ENCODE assay signal across 33 cellular contexts in the genomic region with DNA sequence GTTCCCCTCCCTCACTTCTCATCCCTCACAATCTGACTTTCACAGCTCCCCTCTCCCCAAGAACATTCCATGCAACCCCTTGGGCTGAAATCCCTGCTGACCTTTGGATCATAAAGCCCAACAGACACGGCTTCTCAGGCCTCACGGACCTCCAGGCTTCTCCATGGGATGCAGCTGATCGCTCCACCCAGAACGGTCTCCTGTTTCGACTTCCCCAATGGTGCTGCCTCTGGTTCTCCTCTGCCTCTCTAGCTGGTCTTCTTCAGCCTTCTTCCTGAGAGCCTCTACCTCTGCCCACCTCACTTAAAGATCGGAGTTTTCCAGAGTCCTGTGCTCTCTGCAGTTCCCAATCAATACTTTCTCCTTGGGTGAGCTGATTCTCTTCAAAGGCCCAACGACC. TPM values are rescaled to one million over a fixed set of nuclear protein-coding genes. Genes with fewer than 3 reads are reported as not detected.
"Had no signal": no experiment of that assay in that cellular context is flagged by ENCODE, and none has a peak within 500 bp of the region (broad histone marks: within the 10 kb centered on the region; RNA-seq: fewer than 3 reads in every experiment).

No MANE protein-coding gene starts in this region.

- H2AFZ ChIP-seq: neural progenitor cell had no signal

- H3K9me3 ChIP-seq: left lung, ovary, prostate gland, stomach, testis, thyroid gland, transverse colon, upper lobe of left lung, vagina had no signal

- H3K27ac ChIP-seq: left lung, neural progenitor cell, ovary, prostate gland, skin epidermis, stomach, testis, thyroid gland, transverse colon, upper lobe of left lung, vagina had no signal

- H3K4me1 ChIP-seq: left lung, prostate gland, stomach, testis, thyroid gland, transverse colon, upper lobe of left lung, vagina had no signal

- H3K27me3 Mint-ChIP-seq: stimulated activated naive B cell treated with anti-CD40 and anti-IgM and Interleukin-4, amounts not matched to agents 10 μg/mL and 1 μg/mL and 100 μg/mL, for 72 hours had no signal

- H3K9ac ChIP-seq: neural progenitor cell had no signal

- H3K27ac Mint-ChIP-seq: mesothelial cell of epicardium; naive B cell; natural killer cell; nephron progenitor cell; neural progenitor cell; stimulated activated naive B cell treated with anti-CD40 and anti-IgM and Interleukin-4, amounts not matched to agents 10 μg/mL and 1 μg/mL and 100 μg/mL, for 72 hours had no signal

- ATAC-seq: left colon; left lung; natural killer cell; right cardiac atrium; sciatic nerve; stimulated activated naive B cell treated with anti-CD40 and anti-IgM and Interleukin-4, amounts not matched to agents 10 μg/mL and 1 μg/mL and 100 μg/mL, for 72 hours; stimulated activated naive CD8-positive, alpha-beta T cell treated with anti-CD3 and anti-CD28 coated beads, Interleukin-15, Interleukin-2, amounts not matched to agents 100 U/mL and 50 U/mL, for 24 hours had no signal

- H3K4me3 ChIP-seq: left lung, lung, neural progenitor cell, ovary, prostate gland, skin epidermis, stomach, testis, thyroid gland, transverse colon, upper lobe of left lung, vagina had no signal

- H3K36me3 ChIP-seq: left lung, neural progenitor cell, ovary, prostate gland, stomach, thyroid gland, transverse colon, upper lobe of left lung, vagina had no signal

- DNase-seq: hippocampal formation; kidney; left colon; left lung; mesendoderm; naive B cell; natural killer cell; nephron progenitor cell; ovary; retina; right cardiac atrium; stimulated activated CD4-positive, alpha-beta T cell treated with anti-CD3 and anti-CD28 coated beads, Interleukin-12 subunit alpha, Interleukin-12 subunit beta, amount 100 ng/mL, for 4 hours; stimulated activated CD4-positive, alpha-beta T cell treated with anti-CD3 and anti-CD28 coated beads, Interleukin-15, amount 100 ng/mL, for 24 hours; stimulated activated CD4-positive, alpha-beta T cell treated with anti-CD3 and anti-CD28 coated beads, Interleukin-2, amount 100 ng/mL, for 24 hours; stimulated activated CD4-positive, alpha-beta T cell treated with anti-CD3 and anti-CD28 coated beads, Interleukin-4, amount 100 ng/mL, for 1 hour; stimulated activated naive B cell treated with anti-CD40 and anti-IgM and Interleukin-4, amounts not matched to agents 10 μg/mL and 1 μg/mL and 100 μg/mL, for 72 hours; stimulated activated naive CD8-positive, alpha-beta T cell treated with anti-CD3 and anti-CD28 coated beads, Interleukin-15, Interleukin-2, amounts not matched to agents 100 U/mL and 50 U/mL, for 24 hours; stomach; testis; thyroid gland; transverse colon; upper lobe of left lung had no signal

- H3K27me3 ChIP-seq: left lung, neural progenitor cell, ovary, testis, thyroid gland, transverse colon, upper lobe of left lung, vagina had no signal

- H3K4me3 Mint-ChIP-seq: mesothelial cell of epicardium; naive B cell; natural killer cell; nephron progenitor cell; neural progenitor cell; stimulated activated naive B cell treated with anti-CD40 and anti-IgM and Interleukin-4, amounts not matched to agents 10 μg/mL and 1 μg/mL and 100 μg/mL, for 72 hours had no signal

- H3K4me1 Mint-ChIP-seq: mesothelial cell of epicardium; naive B cell; natural killer cell; stimulated activated naive B cell treated with anti-CD40 and anti-IgM and Interleukin-4, amounts not matched to agents 10 μg/mL and 1 μg/mL and 100 μg/mL, for 72 hours had no signal

- H3K9me3 Mint-ChIP-seq: mesothelial cell of epicardium; naive B cell; natural killer cell; nephron progenitor cell; neural progenitor cell; stimulated activated naive B cell treated with anti-CD40 and anti-IgM and Interleukin-4, amounts not matched to agents 10 μg/mL and 1 μg/mL and 100 μg/mL, for 72 hours had no signal

- H3K4me2 ChIP-seq: neural progenitor cell had no signal

- H3K36me3 Mint-ChIP-seq: mesothelial cell of epicardium; naive B cell; natural killer cell; neural progenitor cell; stimulated activated naive B cell treated with anti-CD40 and anti-IgM and Interleukin-4, amounts not matched to agents 10 μg/mL and 1 μg/mL and 100 μg/mL, for 72 hours had no signal

RNA-seq across cellular contexts. Expression of a gene that starts 17.8 kb away (rescaled TPM):
- total RNA-seq: kidney, left colon, lower leg skin, mesothelial cell of epicardium, mononuclear cell, natural killer cell, omental fat pad, sciatic nerve, stomach, transverse colon, urinary bladder, vagina had no signal
- polyA plus RNA-seq: stomach, urinary bladder had no signal
